ENCODE assay signal across 19 cellular contexts in the genomic region with DNA sequence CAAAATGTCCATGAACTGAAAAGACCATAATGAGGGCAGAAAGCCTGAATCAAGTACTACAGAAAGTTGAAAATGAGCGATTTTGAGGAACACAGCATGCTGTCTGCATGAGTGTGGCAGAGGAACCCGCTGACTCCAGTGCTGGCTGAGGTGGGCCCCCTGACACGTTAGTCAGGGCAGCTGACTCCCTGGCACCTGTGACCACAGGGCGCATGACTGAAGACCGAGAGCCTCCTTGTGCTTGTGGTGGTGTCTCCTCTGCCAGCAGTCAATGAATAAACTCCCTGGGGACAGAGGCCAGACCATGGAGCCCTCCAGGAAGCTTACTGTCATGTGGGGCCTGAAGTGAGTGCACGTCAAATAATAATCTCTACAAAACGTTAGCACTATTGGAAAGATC. TPM values are rescaled to one million over a fixed set of nuclear protein-coding genes. Genes with fewer than 3 reads are reported as not detected.
A peak's percentile ranks its signal among the peaks of the same experiment; 100 is the strongest.
DNase-seq lines count a peak whose midpoint lies in the region; ATAC-seq and TF ChIP-seq lines count a peak whose summit lies in the region.
"Had no signal": no experiment of that assay in that cellular context is flagged by ENCODE, and none has a peak within 500 bp of the region (broad histone marks: within the 10 kb centered on the region; RNA-seq: fewer than 3 reads in every experiment).

No MANE protein-coding gene starts in this region.

- DNase-seq in DMS79 (lab: John Stamatoyannopoulos, UW) (peak; percentile 13), GM10248 (ENCODE audit: extremely low spot score) (peak; percentile 2), SK-MEL-5 (ENCODE audit: low read depth, low spot score) (peak; percentile 75), posterior vena cava (ENCODE audit: low spot score) (peak; percentile 50), T-helper 1 cell (no peak), NCI-H446 (lab: John Stamatoyannopoulos, UW) (no peak)
- DNase-seq in effector memory CD4-positive, alpha-beta T cell = no peak
- DNase-seq: C1 segment of cervical spinal cord, DMS 273 treated with DMSO at 0.1 percent for 48 hours, HFFc6, KBM-7, NCI-H1105 treated with DMSO at 0.1 percent for 48 hours, NCI-H187, NCI-H510A treated with DMSO at 0.1 percent for 48 hours had no signal

- CTCF ChIA-PET in GM10248 (lab: Yijun Ruan, JAX) = no interaction called here

- H3K9me3 ChIP-seq in effector memory CD4-positive, alpha-beta T cell (ENCODE audit: control insufficient read depth, low read length) = no peaks in the 10 kb centered on the region
- H3K9me3 ChIP-seq: SJSA1 had no signal

- no peak for TF ChIP-seq CTCF in GM10248 (IDR thresholded peaks at IDR 0.05; ENCODE audit: control extremely low read depth, extremely low read depth, low read depth, missing control alignments)

- H3K4me1 ChIP-seq in effector memory CD4-positive, alpha-beta T cell (ENCODE audit: control insufficient read depth, insufficient read depth, low read length, poor library complexity, severe bottlenecking) = no peaks in the 10 kb centered on the region
- H3K4me1 ChIP-seq: SJSA1 had no signal

- no peak overlapping the region for H3K4me3 ChIP-seq in effector memory CD4-positive, alpha-beta T cell (ENCODE audit: insufficient read depth, low read depth, low read length, poor library complexity, severe bottlenecking)
- H3K4me3 ChIP-seq: SJSA1 had no signal

- in situ Hi-C loops in SK-MEL-5 (cut with HindIII; ENCODE audit: low pct_unique_long_range_greater_than_20kb, low sequenced_read_pairs) = no loop called here

- H3K27me3 ChIP-seq in effector memory CD4-positive, alpha-beta T cell (replicated peaks; ENCODE audit: control insufficient read depth, insufficient read depth, low read length, poor library complexity, severe bottlenecking) = no peaks in the 10 kb centered on the region
- H3K27me3 ChIP-seq: SJSA1 had no signal

- H3K27ac ChIP-seq in effector memory CD4-positive, alpha-beta T cell (ENCODE audit: insufficient read depth, low read length, poor library complexity, severe bottlenecking) = no peak overlapping the region
- H3K27ac ChIP-seq: SJSA1 had no signal

- POLR2A ChIA-PET in GM10248 (lab: Yijun Ruan, JAX) = no interaction called here

- ATAC-seq in HG03521 (IDR thresholded peaks at IDR 0.05; ENCODE audit: unreplicated experiment) = no peak

- no peaks in the 10 kb centered on the region for H3K36me3 ChIP-seq in effector memory CD4-positive, alpha-beta T cell (ENCODE audit: control insufficient read depth, insufficient read depth, low read length)
- H3K36me3 ChIP-seq: SJSA1 had no signal

- intact Hi-C loops in posterior vena cava (cut with DNase I) = no loop called here

RNA-seq across cellular contexts. Expression of gene VSTM2B, which starts 38.4 kb away (rescaled TPM):
- total RNA-seq in SK-MEL-5 (2014; rRNA removed; shearing (Covaris generic)) = not detected in 2 replicates
- polyA plus RNA-seq in SK-MEL-5 (2015; cell fraction: cytosol; rRNA removed) = 0.44 and 0.60 TPM in 2 replicates
- 0.98 and 3.6 TPM in 2 replicates for polyA plus RNA-seq in SK-MEL-5 (2015; cell fraction: nucleus; rRNA removed)
- total RNA-seq in posterior vena cava = not detected
- total RNA-seq: HFFc6, M059J, RPMI7951, SJSA1 had no signal
- polyA plus RNA-seq: AG04450 had no signal

Comparison
In these comparisons a context has a peak if more than half of its experiments do, and no peak if none do; other contexts are left out.
1. DNase-seq: peak in DMS79 (single experiment), GM10248 (single experiment), SK-MEL-5 (single experiment) and posterior vena cava (single experiment); none in T-helper 1 cell (0 of 5), effector memory CD4-positive, alpha-beta T cell (0 of 3) and NCI-H446 (0 of 2).